7 cellular contexts compared by ENCODE assay signal in the genomic region with DNA sequence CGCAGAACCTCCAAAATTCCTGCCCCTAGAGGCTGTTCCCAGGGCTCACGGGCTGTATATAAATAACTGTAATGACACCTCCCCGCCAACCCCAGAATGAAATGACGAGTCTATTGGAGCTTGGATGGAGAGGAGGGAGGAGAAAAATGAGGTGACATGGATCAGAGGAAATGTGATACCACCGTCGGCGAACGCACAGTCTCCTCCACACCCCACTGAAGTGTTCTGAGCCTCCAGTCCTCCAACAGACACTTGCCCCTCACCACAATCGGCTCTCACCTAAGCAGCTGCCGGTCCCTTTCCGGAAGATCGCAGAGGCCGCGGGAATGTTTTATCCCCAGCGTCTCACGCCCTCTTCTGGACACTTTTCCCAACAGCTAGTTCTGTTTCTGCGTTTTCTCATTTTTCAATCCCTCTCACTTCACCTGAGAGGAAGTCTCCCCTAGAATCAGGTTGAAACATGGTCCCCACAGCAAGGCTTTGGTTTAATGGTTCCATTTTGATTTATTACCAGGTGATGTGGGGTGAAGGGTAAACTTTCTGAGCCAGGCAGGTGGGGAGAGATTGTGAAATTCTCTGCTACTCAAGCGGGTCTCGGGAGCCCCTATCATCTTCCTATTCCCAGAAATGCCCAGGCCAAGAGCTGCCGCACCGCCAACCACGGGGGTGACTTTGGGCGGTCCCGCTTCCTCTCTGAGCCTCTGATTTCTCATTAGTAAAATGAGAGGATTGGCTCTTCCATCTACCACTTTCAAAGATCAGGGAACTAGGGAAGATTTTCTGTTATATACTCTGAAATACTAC. TPM values are rescaled to one million over a fixed set of nuclear protein-coding genes. Genes with fewer than 3 reads are reported as not detected.
DNase-seq lines count a peak whose midpoint lies in the region; TF ChIP-seq lines count a peak whose summit lies in the region.

No MANE protein-coding gene starts in this region.

- H3K4me3 ChIP-seq in neural progenitor cell = peak overlapping the region; percentile 38

- no peaks in the 10 kb centered on the region for H3K36me3 ChIP-seq in neural progenitor cell

- no peak overlapping the region for H3K9ac ChIP-seq in neural progenitor cell

- H3K27me3 ChIP-seq in neural progenitor cell = peaks cover 18% of the 10 kb centered on the region

- no peaks in the 10 kb centered on the region for H3K36me3 Mint-ChIP-seq in neural progenitor cell

- H4K20me1 ChIP-seq in neural progenitor cell (ENCODE audit: low read depth) = no peaks in the 10 kb centered on the region

- peaks cover 6% of the 10 kb centered on the region for H3K4me1 Mint-ChIP-seq in neural progenitor cell

- H3K9me3 Mint-ChIP-seq in neural progenitor cell = peaks cover 2% of the 10 kb centered on the region

- no peaks in the 10 kb centered on the region for H3F3A ChIP-seq in neural progenitor cell (ENCODE audit: low read depth)

- H3K79me2 ChIP-seq in neural progenitor cell (ENCODE audit: low read depth) = no peaks in the 10 kb centered on the region

- H3K27ac Mint-ChIP-seq in neural progenitor cell = no peak overlapping the region

- peaks cover 5% of the 10 kb centered on the region for H3K27me3 Mint-ChIP-seq in neural progenitor cell (ENCODE audit: insufficient read depth, low read depth)

- H3K4me2 ChIP-seq in neural progenitor cell = peak overlapping the region; percentile 72

- H3K9me3 ChIP-seq in neural progenitor cell (ENCODE audit: low read depth) = no peaks in the 10 kb centered on the region

- DNase-seq in ELR (ENCODE audit: low read depth) (peak; percentile 54), Kasumi-1 (lab: John Stamatoyannopoulos, UW) (peak; percentile 23 to 46), SHP77 (lab: John Stamatoyannopoulos, UW) (peak; percentile 49 to 64), fibroblast of gingiva (ENCODE audit: low read depth) (peak; percentile 21), neural progenitor cell (ENCODE audit: low spot score) (peak; percentile 88), AML-193 (lab: John Stamatoyannopoulos, UW) (no peak)
- no peak for DNase-seq in activated CD8-positive, alpha-beta memory T cell treated with anti-CD3 and anti-CD28 coated beads for 24 hours

- TF ChIP-seq CTCF in neural progenitor cell (IDR thresholded peaks at IDR 0.05) = peak; percentile 74

- peaks cover 5% of the 10 kb centered on the region for H3K4me1 ChIP-seq in neural progenitor cell

- H2AFZ ChIP-seq in neural progenitor cell (replicated peaks) = peak overlapping the region; percentile 67

- H3K27ac ChIP-seq in neural progenitor cell = no peak overlapping the region

- H3K4me3 Mint-ChIP-seq in neural progenitor cell = no peak overlapping the region

RNA-seq across cellular contexts. Expression of gene MYO5B, which starts 9.1 kb away (rescaled TPM):
- 5.0 and 6.7 TPM in 2 replicates for total RNA-seq in neural progenitor cell (ENCODE audit: low replicate concordance)

Comparison
In these comparisons a context has a peak if more than half of its experiments do, and no peak if none do; other contexts are left out.
1. DNase-seq: peak in ELR (single experiment), Kasumi-1 (2 of 2), SHP77 (2 of 2), fibroblast of gingiva (single experiment) and neural progenitor cell (single experiment); none in activated CD8-positive, alpha-beta memory T cell treated with anti-CD3 and anti-CD28 coated beads for 24 hours (single experiment) and AML-193 (0 of 2).